ENCODE assay signal across 24 cellular contexts in the genomic region with DNA sequence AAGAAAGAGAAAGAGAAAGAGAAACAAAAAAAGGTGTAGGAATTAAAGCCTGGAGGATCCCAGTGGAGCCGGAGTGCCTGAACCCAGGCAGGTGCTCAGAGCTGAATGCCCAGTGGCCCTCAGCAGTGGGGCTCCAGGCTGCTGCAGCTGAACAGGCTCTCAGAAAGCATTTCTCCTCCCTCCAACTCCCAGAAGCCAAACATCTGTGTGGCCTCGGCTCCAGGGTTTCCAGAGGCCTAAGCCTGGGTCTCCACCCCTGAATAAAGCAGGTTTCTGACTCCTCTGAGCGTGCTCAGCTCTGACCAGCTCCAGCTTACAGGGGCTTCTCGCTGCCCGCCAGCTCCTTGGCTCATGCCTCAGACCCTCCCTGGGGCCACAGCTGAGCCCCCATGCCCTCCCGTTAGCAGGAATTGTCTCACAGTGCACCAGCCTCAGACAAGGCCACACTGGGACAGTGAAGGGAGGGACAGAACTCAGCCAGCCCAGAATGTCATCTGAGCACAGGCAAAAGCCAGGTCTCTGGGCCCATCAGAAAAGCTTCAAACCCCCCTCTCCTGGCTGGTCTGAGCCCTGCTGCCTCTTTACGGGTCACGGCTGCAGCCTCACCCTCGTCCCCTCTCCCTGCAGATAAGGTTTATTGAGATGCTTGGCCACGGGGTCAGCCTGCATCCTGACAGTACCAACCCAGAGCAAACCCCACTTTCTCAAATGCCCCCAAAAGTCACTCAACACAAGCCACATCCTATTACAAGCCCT.
"Had no signal": no experiment of that assay in that cellular context is flagged by ENCODE, and none has a peak within 500 bp of the region (broad histone marks: within the 10 kb centered on the region; RNA-seq: fewer than 3 reads in every experiment).

No MANE protein-coding gene starts in this region.

- FAIRE-seq: endothelial cell of umbilical vein had no signal

- H3K79me2 ChIP-seq: hepatocyte had no signal

- H3K4me1 ChIP-seq: gastroesophageal sphincter, right lobe of liver, stomach, thyroid gland, upper lobe of left lung, vagina had no signal

- H3K4me3 ChIP-seq: gastroesophageal sphincter, hepatocyte, ovary, right lobe of liver, stomach, thyroid gland, upper lobe of left lung, vagina had no signal

- H3K36me3 ChIP-seq: gastroesophageal sphincter, ovary, right lobe of liver, stomach, thyroid gland, upper lobe of left lung, vagina had no signal

- H3K9me3 ChIP-seq: gastroesophageal sphincter, ovary, right lobe of liver, stomach, thyroid gland, upper lobe of left lung, vagina had no signal

- H2AFZ ChIP-seq: hepatocyte had no signal

- H3K4me2 ChIP-seq: hepatocyte had no signal

- DNase-seq: activated CD4-positive, alpha-beta T cell treated with anti-CD3 and anti-CD28 coated beads for 48 hours; activated CD4-positive, alpha-beta T cell treated with anti-CD3 and anti-CD28 coated beads, Interleukin-2, amount 50 U/mL, for 48 hours; activated CD8-positive, alpha-beta memory T cell treated with anti-CD3 and anti-CD28 coated beads, Interleukin-2, amount 50 U/mL, for 4 hours; activated gamma-delta T cell treated with Interleukin-2 at 50 U/mL for 16 hours; activated naive CD8-positive, alpha-beta T cell treated with anti-CD3 and anti-CD28 coated beads, Interleukin-2, amount 50 U/mL, for 24 hours; activated T-cell treated with anti-CD3 and anti-CD28 coated beads, Interleukin-2, amount 50 U/mL, for 1 hour; amygdala; caudate nucleus; cortex of kidney; islet precursor cell; left ventricle myocardium superior; mammary epithelial cell; ovary; right lobe of liver; stimulated activated CD4-positive, alpha-beta T cell treated with anti-CD3 and anti-CD28 coated beads, Interleukin-4, amount 100 ng/mL, for 4 hours; stimulated activated CD8-positive, alpha-beta memory T cell treated with anti-CD3 and anti-CD28 coated beads, Interleukin-4, amount 100 ng/mL, for 48 hours; stimulated activated naive B cell treated with anti-CD40 and anti-IgM and Interleukin-4, amounts not matched to agents 10 μg/mL and 1 μg/mL and 100 μg/mL, for 72 hours; stomach; thyroid gland had no signal

- H3K27me3 ChIP-seq: hepatocyte, ovary, right lobe of liver, thyroid gland, upper lobe of left lung, vagina had no signal

- H3K27ac ChIP-seq: gastroesophageal sphincter, hepatocyte, ovary, right lobe of liver, stomach, thyroid gland, upper lobe of left lung, vagina had no signal
